ENCODE assay signal across 10 cellular contexts in the genomic region with DNA sequence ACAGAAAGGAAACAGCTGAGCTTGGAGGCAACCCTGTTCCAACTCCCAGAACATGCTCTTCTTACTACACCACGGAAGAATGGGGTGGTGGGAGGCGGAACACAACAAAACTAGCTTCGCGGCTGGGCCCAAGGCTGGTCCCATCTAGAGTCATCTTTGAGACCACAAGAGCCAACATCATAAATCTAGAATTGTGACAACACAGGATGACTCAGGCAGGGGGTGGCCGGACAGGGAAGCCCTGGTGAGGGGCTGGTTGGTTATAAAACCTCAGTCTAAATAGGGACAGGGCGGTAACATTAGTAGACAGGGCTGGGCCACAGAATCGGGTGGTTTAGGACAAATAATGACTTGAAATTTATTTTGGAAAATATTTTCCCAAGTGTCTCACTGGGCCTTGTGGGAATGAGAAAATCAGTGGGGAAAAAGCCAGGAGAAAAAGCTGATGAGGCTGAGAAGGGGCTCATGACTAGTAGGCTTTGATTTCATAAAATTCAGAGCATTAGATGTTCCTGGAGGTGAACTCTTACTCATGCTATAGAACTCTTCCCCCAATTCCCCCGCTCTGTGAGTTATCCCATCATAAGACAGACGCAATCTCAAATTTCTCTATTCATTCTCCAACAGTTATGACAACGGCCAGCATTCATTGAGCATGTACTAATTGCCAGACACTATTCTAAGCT.
DNase-seq lines count a peak whose midpoint lies in the region; ATAC-seq and TF ChIP-seq lines count a peak whose summit lies in the region.
"Had no signal": no experiment of that assay in that cellular context is flagged by ENCODE, and none has a peak within 500 bp of the region (broad histone marks: within the 10 kb centered on the region; RNA-seq: fewer than 3 reads in every experiment).

No MANE protein-coding gene starts in this region.

- H3K36me3 Mint-ChIP-seq in glutamatergic neuron (ENCODE audit: unreplicated experiment), result peaks cover 7% of the 10 kb centered on the region
- no peaks in the 10 kb centered on the region for H3K36me3 Mint-ChIP-seq in Caco-2 (ENCODE audit: insufficient read depth, unreplicated experiment)

- H3K9me3 ChIP-seq in right cardiac atrium (ENCODE audit: control insufficient read depth, low read length), result no peaks in the 10 kb centered on the region
- H3K9me3 ChIP-seq in suprapubic skin, result no peaks in the 10 kb centered on the region
- H3K9me3 ChIP-seq in Caco-2, result no peaks in the 10 kb centered on the region

- H3K36me3 ChIP-seq in suprapubic skin (no peaks in the 10 kb centered on the region), Caco-2 (ENCODE audit: control insufficient read depth, insufficient read depth, low read length) (no peaks in the 10 kb centered on the region)

- DNase-seq in activated CD4-positive, alpha-beta T cell treated with anti-CD3 and anti-CD28 coated beads for 48 hours, result peak; percentile 50
- no peak for DNase-seq in activated CD4-positive, alpha-beta T cell treated with anti-CD3 and anti-CD28 coated beads for 4 hours
- DNase-seq in RPMI7951 (ENCODE audit: low read depth) (peak; percentile 95), right cardiac atrium (peak in 1 of 3 donors; percentile 60), suprapubic skin (ENCODE audit: low spot score in 2 of 2) (peak; percentile 84 to 89), glutamatergic neuron (no peak), Caco-2 (no peak)

- H3K27me3 ChIP-seq in right cardiac atrium (ENCODE audit: control insufficient read depth, insufficient read depth) (no peaks in the 10 kb centered on the region), suprapubic skin (no peaks in the 10 kb centered on the region), Caco-2 (replicated peaks; ENCODE audit: control insufficient read depth, insufficient read depth, low read length) (no peaks in the 10 kb centered on the region)

- POLR2A ChIA-PET in Caco-2 (lab: Charles Lee), result no interaction called here

- no peak for TF ChIP-seq EP300 in suprapubic skin (IDR thresholded peaks at IDR 0.05)

- no peak for TF ChIP-seq POLR2A in suprapubic skin (IDR thresholded peaks at IDR 0.05)

- peak; percentile 33 to 48 for ATAC-seq in right cardiac atrium
- no peak for ATAC-seq in GM21619 (IDR thresholded peaks at IDR 0.05; ENCODE audit: unreplicated experiment)
- ATAC-seq: left lobe of liver, sciatic nerve had no signal

- H3K4me3 Mint-ChIP-seq in glutamatergic neuron (ENCODE audit: unreplicated experiment) (no peak overlapping the region), Caco-2 (ENCODE audit: unreplicated experiment) (no peak overlapping the region)

- H3K9me3 Mint-ChIP-seq in glutamatergic neuron (ENCODE audit: unreplicated experiment), result peaks cover 4% of the 10 kb centered on the region
- H3K9me3 Mint-ChIP-seq in Caco-2 (ENCODE audit: unreplicated experiment), result peaks cover 16% of the 10 kb centered on the region

- no peak overlapping the region for H3K27ac ChIP-seq in right cardiac atrium (ENCODE audit: low read length)
- H3K27ac ChIP-seq in suprapubic skin, result peak overlapping the region; percentile 76

- H3K4me1 ChIP-seq in right cardiac atrium (ENCODE audit: control insufficient read depth, insufficient read depth, low read length) (no peaks in the 10 kb centered on the region), suprapubic skin (peaks cover 15% of the 10 kb centered on the region), Caco-2 (peaks cover 5% of the 10 kb centered on the region; the same call in 1 of the 2 replicates)

- CTCF ChIA-PET in Caco-2 (lab: Charles Lee), result no interaction called here

- no TSS peak for BruUV-seq in Caco-2 (replicated peaks; lab: Mats Ljungman, UMichigan)

- no peaks in the 10 kb centered on the region for H3K27me3 Mint-ChIP-seq in glutamatergic neuron (ENCODE audit: unreplicated experiment)
- H3K27me3 Mint-ChIP-seq in Caco-2 (ENCODE audit: insufficient read depth, unreplicated experiment), result no peaks in the 10 kb centered on the region

- no peak overlapping the region for H3K27ac Mint-ChIP-seq in glutamatergic neuron (ENCODE audit: unreplicated experiment)
- no peak overlapping the region for H3K27ac Mint-ChIP-seq in Caco-2 (ENCODE audit: unreplicated experiment)

- H3K4me3 ChIP-seq in right cardiac atrium (ENCODE audit: low read length) (no peak overlapping the region), suprapubic skin (no peak overlapping the region), Caco-2 (ENCODE audit: low read depth, low read length) (no peak overlapping the region)

- H3K4me1 Mint-ChIP-seq in glutamatergic neuron (ENCODE audit: low read depth, unreplicated experiment) (no peaks in the 10 kb centered on the region), Caco-2 (ENCODE audit: low read depth, unreplicated experiment) (peaks cover 5% of the 10 kb centered on the region)

- intact Hi-C loops in right cardiac atrium (cut with DNase I) (loop anchor here in 1 of 4 donors (10.0 kb wide), 1 partner anchor 115 kb away; no protein-coding TSS in a partner anchor), Caco-2 (cut with micrococcal nuclease; ENCODE audit: unreplicated experiment) (no loop called here)

- TF ChIP-seq CTCF in suprapubic skin (IDR thresholded peaks at IDR 0.05), result no peak
- no peak for TF ChIP-seq CTCF in glutamatergic neuron (IDR thresholded peaks at IDR 0.05; ENCODE audit: partially characterized antibody, unreplicated experiment)
- no peak for TF ChIP-seq CTCF in Caco-2 (IDR thresholded peaks at IDR 0.05; ENCODE audit: insufficient read depth in 1 of 2, low read depth in 1 of 2, low read length in 1 of 2, severe bottlenecking in 1 of 2, unreplicated experiment in 1 of 2)

- WGBS in right cardiac atrium, result 68% methylated on average over 10 of the region's 10 CpGs
- WGBS in suprapubic skin, result 51% methylated on average over 10 of the region's 10 CpGs

Comparison
In these comparisons a context has a peak if more than half of its experiments do, and no peak if none do; other contexts are left out.
1. DNase-seq: peak in activated CD4-positive, alpha-beta T cell treated with anti-CD3 and anti-CD28 coated beads for 48 hours (single experiment), RPMI7951 (single experiment) and suprapubic skin (2 of 2); none in activated CD4-positive, alpha-beta T cell treated with anti-CD3 and anti-CD28 coated beads for 4 hours (0 of 2), glutamatergic neuron (single experiment) and Caco-2 (0 of 2).